ENCODE assay signal across 28 cellular contexts in genomic region chr17:77798481-77798880, GRCh38.
"Had no signal": no experiment of that assay in that cellular context is flagged by ENCODE, and none has a peak within 500 bp of the region (broad histone marks: within the 10 kb centered on the region; RNA-seq: fewer than 3 reads in every experiment).

No MANE protein-coding gene starts in this region.

- DNase-seq: activated B cell treated with CpG ODN at 0.5 μM for 24 hours; activated CD4-positive, alpha-beta memory T cell treated with anti-CD3 and anti-CD28 coated beads for 36 hours; activated CD4-positive, alpha-beta T cell treated with anti-CD3 and anti-CD28 coated beads for 4 hours; activated CD4-positive, alpha-beta T cell treated with anti-CD3 and anti-CD28 coated beads, Interleukin-2, amount 50 U/mL, for 1 hour; activated CD4-positive, CD25-positive, alpha-beta regulatory T cell treated with anti-CD3 and anti-CD28 coated beads, Interleukin-2, amount 50 U/mL, for 72 hours; activated CD8-positive, alpha-beta memory T cell treated with anti-CD3 and anti-CD28 coated beads for 24 hours; activated CD8-positive, alpha-beta memory T cell treated with anti-CD3 and anti-CD28 coated beads, Interleukin-2, amount 10 ng/mL, durations not matched to agents 7 days and 5 days; activated CD8-positive, alpha-beta memory T cell treated with anti-CD3 and anti-CD28 coated beads, Interleukin-2, amount 50 U/mL, for 48 hours; activated effector memory CD4-positive, alpha-beta T cell treated with Interleukin-2 at 50 U/mL for 16 hours; activated naive CD8-positive, alpha-beta T cell treated with anti-CD3 and anti-CD28 coated beads, Interleukin-2, amount 50 U/mL, for 24 hours; activated T-cell treated with anti-CD3 and anti-CD28 coated beads, Interleukin-2, amount 50 U/mL, for 48 hours; anterior cingulate cortex; NCI-H1048; NCI-H1105 treated with DMSO at 0.1 percent for 48 hours; NCI-H1436; NCI-H1694; NCI-H1930; NCI-H2081 treated with DMSO at 0.1 percent for 48 hours; NCI-H226; NCI-H446 treated with DMSO at 0.1 percent for 48 hours; NCI-H524; SW 1271; T-helper 1 cell; T-helper 2 cell; T-helper 9 cell had no signal

- ATAC-seq: activated CD8-positive, alpha-beta memory T cell treated with anti-CD3 and anti-CD28 coated beads, Interleukin-2, amount 10 ng/mL, durations not matched to agents 7 days and 5 days; activated naive CD8-positive, alpha-beta T cell treated with anti-CD3 and anti-CD28 coated beads, Interleukin-2, amount 50 U/mL, for 24 hours; K562; Panc1 had no signal

- H3K27ac ChIP-seq: VCaP had no signal

- H3K4me3 ChIP-seq: K562 had no signal

- FAIRE-seq: K562 had no signal
